Comparison of ENCODE assay signal across 9 cellular contexts in the genomic region with DNA sequence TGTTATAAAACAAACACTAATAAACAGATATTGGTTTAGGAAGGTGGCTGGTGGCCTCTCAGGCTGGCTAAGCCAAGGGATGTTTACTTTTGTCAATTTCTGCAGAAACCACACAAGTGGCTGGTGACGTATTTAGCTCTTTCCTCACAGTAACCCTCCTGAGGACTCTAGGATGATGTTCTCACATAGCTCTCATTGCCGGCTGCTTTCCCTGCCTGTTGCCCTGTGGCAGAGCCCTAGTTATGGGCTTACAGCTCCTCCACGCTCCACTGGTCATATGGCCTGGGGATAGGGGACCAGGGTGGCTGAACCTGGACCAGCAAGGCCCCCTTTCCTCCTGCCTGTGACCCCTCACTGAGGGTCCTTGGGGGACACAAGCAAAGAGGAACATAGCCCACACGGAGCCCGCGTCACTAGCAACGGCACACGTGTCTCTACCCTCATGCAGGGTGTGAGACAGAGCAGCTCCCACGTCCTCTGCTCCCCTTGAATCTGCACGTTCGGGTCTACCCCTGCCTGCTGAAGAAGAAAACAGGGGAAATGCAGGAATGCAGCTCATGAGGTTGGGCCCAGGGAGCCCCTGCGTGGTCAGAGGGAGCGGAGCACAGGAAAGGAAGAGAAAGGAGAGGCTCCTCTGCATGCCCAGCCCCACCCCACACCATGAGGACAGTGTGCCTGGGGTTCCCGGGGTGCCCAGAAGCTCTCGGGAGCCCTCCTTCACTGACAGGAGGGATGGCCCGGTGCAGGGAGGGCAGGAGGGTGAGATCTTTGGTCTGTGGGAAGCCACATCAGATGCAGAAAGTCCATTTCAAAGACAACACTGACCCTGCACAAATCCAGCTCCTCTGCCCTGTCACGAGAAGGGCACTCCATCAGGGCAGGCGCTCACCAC. TPM values are rescaled to one million over a fixed set of nuclear protein-coding genes. Genes with fewer than 3 reads are reported as not detected.
DNase-seq lines count a peak whose midpoint lies in the region; ATAC-seq and TF ChIP-seq lines count a peak whose summit lies in the region.
"Had no signal": no experiment of that assay in that cellular context is flagged by ENCODE, and none has a peak within 500 bp of the region (broad histone marks: within the 10 kb centered on the region; RNA-seq: fewer than 3 reads in every experiment).

No MANE protein-coding gene starts in this region.

- intact Hi-C loops in natural killer cell (cut with micrococcal nuclease): no loop called here

- H3K27ac Mint-ChIP-seq in natural killer cell: peak overlapping the region in 1 of 2 donors; percentile 47

- no peaks in the 10 kb centered on the region for H3K36me3 Mint-ChIP-seq in natural killer cell
- H3K36me3 Mint-ChIP-seq in activated T-cell treated with anti-CD3 and anti-CD28 coated beads, Interleukin-2, amount 50 U/mL, for 4 hours (ENCODE audit: insufficient read depth): no peaks in the 10 kb centered on the region

- DNase-seq in DMS53 treated with DMSO at 0.1 percent for 48 hours (lab: John Stamatoyannopoulos, UW; ENCODE audit: unreplicated experiment) (peak; percentile 93), NCI-H510A treated with DMSO at 0.1 percent for 48 hours (lab: John Stamatoyannopoulos, UW) (peak; percentile 76), epithelial cell of esophagus (ENCODE audit: low read depth) (peak; percentile 27), natural killer cell (no peak), NCI-H748 (lab: John Stamatoyannopoulos, UW; ENCODE audit: unreplicated experiment) (no peak)
- no peak for DNase-seq in activated T-cell treated with anti-CD3 and anti-CD28 coated beads, Interleukin-2, amount 50 U/mL, for 4 hours
- DNase-seq: DND-41 had no signal

- H3K4me1 Mint-ChIP-seq in natural killer cell: peaks cover 0 to 7% of the 10 kb centered on the region in 2 donors
- no peaks in the 10 kb centered on the region for H3K4me1 Mint-ChIP-seq in activated T-cell treated with anti-CD3 and anti-CD28 coated beads, Interleukin-2, amount 50 U/mL, for 4 hours (ENCODE audit: low read depth)

- H3K9me3 Mint-ChIP-seq in natural killer cell: peaks cover 3 to 6% of the 10 kb centered on the region in 2 donors
- peaks cover 14% of the 10 kb centered on the region for H3K9me3 Mint-ChIP-seq in activated T-cell treated with anti-CD3 and anti-CD28 coated beads, Interleukin-2, amount 50 U/mL, for 4 hours

- peaks cover 7 to 12% of the 10 kb centered on the region in 2 donors for H3K27me3 Mint-ChIP-seq in natural killer cell (ENCODE audit: low read depth in 2 of 2)
- H3K27me3 Mint-ChIP-seq in activated T-cell treated with anti-CD3 and anti-CD28 coated beads, Interleukin-2, amount 50 U/mL, for 4 hours (ENCODE audit: low read depth): no peaks in the 10 kb centered on the region

- H3K4me3 ChIP-seq in epithelial cell of esophagus (ENCODE audit: low read length): no peak overlapping the region

- ATAC-seq in natural killer cell: peak in 2 of 3 donors; percentile 39 to 42
- no peak for ATAC-seq in activated T-cell treated with anti-CD3 and anti-CD28 coated beads, Interleukin-2, amount 50 U/mL, for 4 hours
- no peak for ATAC-seq in HG02642 (IDR thresholded peaks at IDR 0.05; ENCODE audit: poor library complexity, unreplicated experiment)
- no peak for ATAC-seq in HG02938 (IDR thresholded peaks at IDR 0.05; ENCODE audit: unreplicated experiment)

- no peak overlapping the region for H3K4me3 Mint-ChIP-seq in natural killer cell
- no peak overlapping the region for H3K4me3 Mint-ChIP-seq in activated T-cell treated with anti-CD3 and anti-CD28 coated beads, Interleukin-2, amount 50 U/mL, for 4 hours

- TF ChIP-seq CTCF in epithelial cell of esophagus (IDR thresholded peaks at IDR 0.05; ENCODE audit: insufficient read depth, low read depth, low read length, missing control alignments) (no peak), natural killer cell (IDR thresholded peaks at IDR 0.05) (no peak)

RNA-seq across cellular contexts. Expression of gene RAMACL, which starts 13.9 kb away (rescaled TPM):
- total RNA-seq in natural killer cell: 1 to 10 TPM in 2 of 3 donors, under 1 TPM in 1; 0.68 to 5.6 (median 1.1) TPM
- total RNA-seq in activated T-cell treated with anti-CD3 and anti-CD28 coated beads, Interleukin-2, amount 50 U/mL, for 4 hours: 1 to 10 TPM in 1 of 3 donors, under 1 TPM in 1, not detected in 1; 0.15 to 4.6 TPM

RNA-seq across cellular contexts. Expression of gene RPS6KA2, which starts 54.4 kb away (rescaled TPM):
- total RNA-seq in natural killer cell: 1 to 10 TPM; 2.8 to 4.5 (median 2.9) TPM
- 1 to 10 TPM; 2.8 to 6.2 (median 6.0) TPM for total RNA-seq in activated T-cell treated with anti-CD3 and anti-CD28 coated beads, Interleukin-2, amount 50 U/mL, for 4 hours

Comparison
In these comparisons a context has a peak if more than half of its experiments do, and no peak if none do; other contexts are left out.
1. DNase-seq: peak in DMS53 treated with DMSO at 0.1 percent for 48 hours (single experiment), NCI-H510A treated with DMSO at 0.1 percent for 48 hours (single experiment) and epithelial cell of esophagus (single experiment); none in natural killer cell (single experiment), NCI-H748 (single experiment) and activated T-cell treated with anti-CD3 and anti-CD28 coated beads, Interleukin-2, amount 50 U/mL, for 4 hours (single experiment).
2. ATAC-seq: peak in natural killer cell (2 of 3); none in activated T-cell treated with anti-CD3 and anti-CD28 coated beads, Interleukin-2, amount 50 U/mL, for 4 hours (0 of 2), HG02642 (single experiment) and HG02938 (single experiment).